In the genomic region with DNA sequence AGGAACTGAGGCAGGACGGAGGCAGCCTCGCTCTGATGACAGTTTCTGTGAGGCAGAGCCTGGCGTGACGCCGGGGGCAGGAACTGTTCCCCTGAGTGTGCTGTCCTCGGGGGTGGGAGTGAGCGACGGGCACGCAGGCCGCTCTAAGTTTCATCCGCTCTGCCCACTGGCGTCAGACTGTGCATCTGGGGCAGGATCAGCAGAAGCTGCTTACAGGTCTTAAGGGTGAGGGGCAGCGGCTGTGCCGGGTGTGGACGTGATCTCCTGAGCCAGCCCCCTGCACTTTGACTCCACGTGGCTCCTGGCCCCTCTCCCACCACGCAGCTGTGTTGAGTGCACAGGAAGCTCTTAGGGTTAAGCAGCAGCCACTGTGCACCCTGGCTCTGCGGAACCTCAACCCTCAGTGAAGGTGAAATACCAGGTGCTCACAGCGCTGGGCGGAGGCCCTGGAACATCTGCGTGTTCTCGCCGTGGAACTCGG, we compare ENCODE assay signal across 27 cellular contexts. TPM values are rescaled to one million over a fixed set of nuclear protein-coding genes. Genes with fewer than 3 reads are reported as not detected.
A peak's percentile ranks its signal among the peaks of the same experiment; 100 is the strongest.
DNase-seq lines count a peak whose midpoint lies in the region; ATAC-seq and TF ChIP-seq lines count a peak whose summit lies in the region.
"Had no signal": no experiment of that assay in that cellular context is flagged by ENCODE, and none has a peak within 500 bp of the region (broad histone marks: within the 10 kb centered on the region; RNA-seq: fewer than 3 reads in every experiment).

No MANE protein-coding gene starts in this region.

- no peak overlapping the region for H3K4me3 ChIP-seq in Jurkat, Clone E6-1 (ENCODE audit: low read length)
- H3K4me3 ChIP-seq in left lung = no peak overlapping the region
- H3K4me3 ChIP-seq in OCI-LY7 (ENCODE audit: low read depth, low read length, poor library complexity, severe bottlenecking) = no peak overlapping the region
- H3K4me3 ChIP-seq: A549; BLaER1 treated with 17β-estradiol and CSF1 and Interleukin-3, amounts not matched to agents 10 nM and 100 nM; neural progenitor cell had no signal

- TF ChIP-seq CTCF in left lung (IDR thresholded peaks at IDR 0.05) (no peak), OCI-LY7 (conservative IDR thresholded peaks at IDR 0.05; ENCODE audit: low read length) (no peak)

- H3K79me2 ChIP-seq in OCI-LY7 (ENCODE audit: insufficient read depth, low read depth, low read length) = no peaks in the 10 kb centered on the region

- H3K9me3 ChIP-seq in left lung = no peaks in the 10 kb centered on the region
- H3K9me3 ChIP-seq in OCI-LY7 (ENCODE audit: low read length) = no peaks in the 10 kb centered on the region
- H3K9me3 ChIP-seq: A549; BLaER1 treated with 17β-estradiol and CSF1 and Interleukin-3, amounts not matched to agents 10 nM and 100 nM had no signal

- no peaks in the 10 kb centered on the region for H3K36me3 ChIP-seq in left lung
- H3K36me3 ChIP-seq in OCI-LY7 (ENCODE audit: insufficient read depth, low read length) = no peaks in the 10 kb centered on the region
- H3K36me3 ChIP-seq: BLaER1 treated with 17β-estradiol and CSF1 and Interleukin-3, amounts not matched to agents 10 nM and 100 nM; neural progenitor cell had no signal

- H3K27ac ChIP-seq in left lung = no peak overlapping the region
- H3K27ac ChIP-seq in OCI-LY7 (ENCODE audit: low read depth, low read length, poor library complexity, severe bottlenecking) = no peak overlapping the region
- H3K27ac ChIP-seq: A549; BLaER1 treated with 17β-estradiol and CSF1 and Interleukin-3, amounts not matched to agents 10 nM and 100 nM; neural progenitor cell had no signal

- no peaks in the 10 kb centered on the region for H4K20me1 ChIP-seq in OCI-LY7 (ENCODE audit: insufficient read depth, low read length)

- no peak overlapping the region for H3K4me2 ChIP-seq in OCI-LY7 (ENCODE audit: low read length)
- H3K4me2 ChIP-seq: A549, neural progenitor cell had no signal

- DNase-seq in activated T-cell treated with anti-CD3 and anti-CD28 coated beads, Interleukin-2, amount 50 U/mL, for 1 hour = peak; percentile 11
- no peak for DNase-seq in activated T-cell treated with anti-CD3 and anti-CD28 coated beads, Interleukin-2, amount 50 U/mL, for 48 hours
- DNase-seq in Jurkat, Clone E6-1 (ENCODE audit: low read depth, low spot score) = peak; percentile 33
- DNase-seq in left lung (peak; percentile 19 to 71), iPS-NIHi11 (ENCODE audit: low spot score) (no peak), NK-92 (lab: John Stamatoyannopoulos, UW; ENCODE audit: unreplicated experiment) (no peak), OCI-LY7 (ENCODE audit: low spot score) (no peak)
- no peak for DNase-seq in stimulated activated effector memory CD8-positive, alpha-beta T cell treated with anti-CD3 and anti-CD28 coated beads, Interleukin-12 subunit alpha, Interleukin-12 subunit beta, amount 100 ng/mL, for 72 hours (ENCODE audit: low spot score in 2 of 2)
- DNase-seq: activated CD4-positive, alpha-beta T cell treated with anti-CD3 and anti-CD28 coated beads, Interleukin-2, amount 50 U/mL, for 1 hour; activated CD8-positive, alpha-beta memory T cell treated with anti-CD3 and anti-CD28 coated beads, Interleukin-2, amount 50 U/mL, for 48 hours; activated gamma-delta T cell; central memory CD4-positive, alpha-beta T cell; effector CD4-positive, alpha-beta T cell; foreskin melanocyte; NCI-H1105 treated with DMSO at 0.1 percent for 48 hours; NCI-H2081 treated with DMSO at 0.1 percent for 48 hours; SHP77 treated with DMSO at 0.1 percent for 48 hours; stimulated activated CD4-positive, alpha-beta T cell treated with anti-CD3 and anti-CD28 coated beads, Interleukin-12 subunit alpha, Interleukin-12 subunit beta, amount 100 ng/mL, for 4 hours had no signal

- peaks cover 7% of the 10 kb centered on the region for H3K4me1 Mint-ChIP-seq in stimulated activated effector memory CD8-positive, alpha-beta T cell treated with anti-CD3 and anti-CD28 coated beads, Interleukin-12 subunit alpha, Interleukin-12 subunit beta, amount 100 ng/mL, for 72 hours

- CTCF ChIA-PET in OCI-LY7 (lab: Charles Lee; ENCODE audit: unreplicated experiment) = no interaction called here

- no peak overlapping the region for H3K4me3 Mint-ChIP-seq in stimulated activated effector memory CD8-positive, alpha-beta T cell treated with anti-CD3 and anti-CD28 coated beads, Interleukin-12 subunit alpha, Interleukin-12 subunit beta, amount 100 ng/mL, for 72 hours
- H3K4me3 Mint-ChIP-seq: neural progenitor cell, T-cell had no signal

- peaks cover 19% of the 10 kb centered on the region for H3K36me3 Mint-ChIP-seq in stimulated activated effector memory CD8-positive, alpha-beta T cell treated with anti-CD3 and anti-CD28 coated beads, Interleukin-12 subunit alpha, Interleukin-12 subunit beta, amount 100 ng/mL, for 72 hours
- H3K36me3 Mint-ChIP-seq: neural progenitor cell, T-cell had no signal

- no peaks in the 10 kb centered on the region for H3K9me2 ChIP-seq in OCI-LY7 (ENCODE audit: insufficient read depth, low read length)

- H3K4me1 ChIP-seq in left lung = no peaks in the 10 kb centered on the region
- no peaks in the 10 kb centered on the region for H3K4me1 ChIP-seq in OCI-LY7 (ENCODE audit: insufficient read depth, low read length, poor library complexity, severe bottlenecking)
- H3K4me1 ChIP-seq: A549, neural progenitor cell had no signal

- no peaks in the 10 kb centered on the region for H3K27me3 ChIP-seq in left lung
- H3K27me3 ChIP-seq: BLaER1 treated with 17β-estradiol and CSF1 and Interleukin-3, amounts not matched to agents 10 nM and 100 nM; neural progenitor cell had no signal

- no peak for ATAC-seq in left lung
- ATAC-seq in stimulated activated effector memory CD8-positive, alpha-beta T cell treated with anti-CD3 and anti-CD28 coated beads, Interleukin-12 subunit alpha, Interleukin-12 subunit beta, amount 100 ng/mL, for 72 hours = peak; percentile 6

- intact Hi-C loops in left lung (cut with DNase I) (no loop called here), OCI-LY7 (cut with micrococcal nuclease; ENCODE audit: unreplicated experiment) (no loop called here)

- POLR2A ChIA-PET in OCI-LY7 (lab: Charles Lee) = no interaction called here

- H2AFZ ChIP-seq in OCI-LY7 (ENCODE audit: low read length) = no peak overlapping the region
- H2AFZ ChIP-seq: neural progenitor cell had no signal

- no peak overlapping the region for H3K27ac Mint-ChIP-seq in stimulated activated effector memory CD8-positive, alpha-beta T cell treated with anti-CD3 and anti-CD28 coated beads, Interleukin-12 subunit alpha, Interleukin-12 subunit beta, amount 100 ng/mL, for 72 hours
- H3K27ac Mint-ChIP-seq: T-cell had no signal

- peaks cover 3% of the 10 kb centered on the region for H3K9me3 Mint-ChIP-seq in stimulated activated effector memory CD8-positive, alpha-beta T cell treated with anti-CD3 and anti-CD28 coated beads, Interleukin-12 subunit alpha, Interleukin-12 subunit beta, amount 100 ng/mL, for 72 hours
- H3K9me3 Mint-ChIP-seq: neural progenitor cell, T-cell had no signal

- no TSS peak for BruUV-seq in OCI-LY7 (replicated peaks; lab: Mats Ljungman, UMichigan)

RNA-seq across cellular contexts. Expression of a gene that starts 1.5 kb away (rescaled TPM):
- polyA plus RNA-seq in Jurkat, Clone E6-1 (2012; ENCODE audit: insufficient read depth, insufficient read length) = not detected
- total RNA-seq in left lung = under 1 TPM in 1 of 2 donors, not detected in 1; 0.21 TPM
- total RNA-seq in OCI-LY7 (2014; rRNA removed; shearing (Covaris generic)) = not detected in 2 replicates
- not detected in 2 replicates for total RNA-seq in OCI-LY7 (2022)
- total RNA-seq: mucosa of gallbladder, NCI-H460, subcutaneous adipose tissue, T-cell had no signal
- polyA plus RNA-seq: A549, esophagus had no signal

RNA-seq across cellular contexts. Expression of a gene that starts 10.5 kb away (rescaled TPM):
- not detected for polyA plus RNA-seq in Jurkat, Clone E6-1 (2012; ENCODE audit: insufficient read depth, insufficient read length)
- total RNA-seq in left lung (not detected), OCI-LY7 (2022) (not detected in 2 replicates)
- total RNA-seq in OCI-LY7 (2014; rRNA removed; shearing (Covaris generic)) = not detected in 2 replicates
- total RNA-seq: G401, mucosa of gallbladder, NCI-H460, subcutaneous adipose tissue, T-cell had no signal
- polyA plus RNA-seq: A549 had no signal

Comparison
In these comparisons a context has a peak if more than half of its experiments do, and no peak if none do; other contexts are left out.
1. DNase-seq: peak in activated T-cell treated with anti-CD3 and anti-CD28 coated beads, Interleukin-2, amount 50 U/mL, for 1 hour (single experiment), Jurkat, Clone E6-1 (single experiment) and left lung (2 of 2); none in activated T-cell treated with anti-CD3 and anti-CD28 coated beads, Interleukin-2, amount 50 U/mL, for 48 hours (0 of 2), stimulated activated effector memory CD8-positive, alpha-beta T cell treated with anti-CD3 and anti-CD28 coated beads, Interleukin-12 subunit alpha, Interleukin-12 subunit beta, amount 100 ng/mL, for 72 hours (0 of 2), iPS-NIHi11 (single experiment), NK-92 (single experiment) and OCI-LY7 (single experiment).